ENCODE assay signal across 26 cellular contexts in the genomic region with DNA sequence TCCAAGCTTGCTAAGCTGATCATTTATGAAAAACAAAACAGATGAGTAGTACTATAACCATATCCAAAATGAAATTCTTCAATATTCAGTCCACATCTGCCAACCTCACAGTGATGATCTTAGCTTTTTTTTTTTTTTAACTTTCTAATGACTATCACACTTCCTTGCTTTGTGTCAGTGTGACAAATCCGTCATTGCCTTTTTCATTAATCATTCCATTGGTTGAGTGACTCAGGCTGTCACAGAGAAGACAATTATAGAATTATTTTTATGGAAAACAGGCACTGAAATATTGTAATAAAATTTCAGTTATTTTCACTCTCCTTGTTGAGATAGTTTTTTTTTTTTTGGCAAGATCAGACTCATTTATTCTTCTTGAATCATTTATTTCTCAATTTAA.
"Had no signal": no experiment of that assay in that cellular context is flagged by ENCODE, and none has a peak within 500 bp of the region (broad histone marks: within the 10 kb centered on the region; RNA-seq: fewer than 3 reads in every experiment).

No MANE protein-coding gene starts in this region.

- H3K36me3 ChIP-seq: esophagus muscularis mucosa, gastrocnemius medialis, left lung, lower lobe of right lung had no signal

- ATAC-seq: effector memory CD8-positive, alpha-beta T cell; gastrocnemius medialis; left cardiac atrium; left lung; left ventricle myocardium superior; lower lobe of right lung; mucosa of descending colon; naive thymus-derived CD8-positive, alpha-beta T cell had no signal

- H3K4me3 ChIP-seq: coronary artery, esophagus muscularis mucosa, gastrocnemius medialis, hepatocyte, left lung, lower lobe of right lung, mucosa of descending colon had no signal

- H3K4me1 Mint-ChIP-seq: immature natural killer cell; naive B cell; naive thymus-derived CD8-positive, alpha-beta T cell had no signal

- H3K4me1 ChIP-seq: esophagus muscularis mucosa, gastrocnemius medialis, left lung, lower lobe of right lung had no signal

- DNase-seq: dermis blood vessel endothelial cell; effector CD8-positive, alpha-beta T cell; effector memory CD8-positive, alpha-beta T cell; endodermal cell; foreskin fibroblast; foreskin melanocyte; gastrocnemius medialis; glutamatergic neuron; head of caudate nucleus; hypothalamus; immature natural killer cell; islet precursor cell; kidney; kidney glomerular epithelial cell; left cardiac atrium; left lung; left ventricle myocardium superior; lower lobe of right lung; mesenchymal stem cell; mucosa of descending colon; naive B cell; naive thymus-derived CD8-positive, alpha-beta T cell had no signal

- H3K27me3 ChIP-seq: esophagus muscularis mucosa, gastrocnemius medialis, hepatocyte, left lung had no signal

- H3K9me3 ChIP-seq: esophagus muscularis mucosa, gastrocnemius medialis, left lung, lower lobe of right lung, mucosa of descending colon had no signal

- H3K4me2 ChIP-seq: hepatocyte had no signal

- H3K27ac Mint-ChIP-seq: effector memory CD8-positive, alpha-beta T cell; endodermal cell; immature natural killer cell; naive B cell; naive thymus-derived CD8-positive, alpha-beta T cell had no signal

- H3K9me3 Mint-ChIP-seq: effector memory CD8-positive, alpha-beta T cell; endodermal cell; immature natural killer cell; mesothelial cell of epicardium; naive thymus-derived CD8-positive, alpha-beta T cell had no signal

- H3K27ac ChIP-seq: coronary artery, esophagus muscularis mucosa, gastrocnemius medialis, left lung, lower lobe of right lung had no signal

- H3K36me3 Mint-ChIP-seq: immature natural killer cell; mesothelial cell of epicardium; naive B cell; naive thymus-derived CD8-positive, alpha-beta T cell had no signal

- H2AFZ ChIP-seq: hepatocyte had no signal

- H3K4me3 Mint-ChIP-seq: effector memory CD8-positive, alpha-beta T cell; endodermal cell; immature natural killer cell; mesothelial cell of epicardium; naive B cell; naive thymus-derived CD8-positive, alpha-beta T cell had no signal

- H3K79me2 ChIP-seq: hepatocyte had no signal
